ENCODE assay signal across 16 cellular contexts in genomic region chr13:109918179-109918651, GRCh38.
A peak's percentile ranks its signal among the peaks of the same experiment; 100 is the strongest.
DNase-seq lines count a peak whose midpoint lies in the region; ATAC-seq and TF ChIP-seq lines count a peak whose summit lies in the region.
"Had no signal": no experiment of that assay in that cellular context is flagged by ENCODE, and none has a peak within 500 bp of the region (broad histone marks: within the 10 kb centered on the region; RNA-seq: fewer than 3 reads in every experiment).

No MANE protein-coding gene starts in this region.

- intact Hi-C loops in tibial artery (cut with DNase I; ENCODE audit: low total_unique reads), result no loop called here

- no peak overlapping the region for H3K4me3 ChIP-seq in tibial artery
- H3K4me3 ChIP-seq: left lung, right atrium auricular region had no signal

- peaks cover 0 to 21% (median 4%) of the 10 kb centered on the region in 4 donors for H3K4me1 ChIP-seq in tibial artery
- H3K4me1 ChIP-seq: left lung, right atrium auricular region had no signal

- no peak for TF ChIP-seq CTCF in tibial artery (IDR thresholded peaks at IDR 0.05)

- no peak overlapping the region for H3K27ac ChIP-seq in tibial artery
- H3K27ac ChIP-seq: 22Rv1, HL-60, left lung, right atrium auricular region, VCaP had no signal

- peak; percentile 24; the same call in 1 of the 3 replicates for ATAC-seq in SK-N-SH treated with all-trans-retinoic acid at 6 μM for 48 hours
- ATAC-seq in HG03159 (IDR thresholded peaks at IDR 0.05; ENCODE audit: unreplicated experiment), result no peak
- ATAC-seq: activated naive CD4-positive, alpha-beta T cell treated with anti-CD3 and anti-CD28 coated beads, Interleukin-2, amount 50 U/mL, for 72 hours; left lung; naive thymus-derived CD8-positive, alpha-beta T cell; stimulated activated naive B cell treated with anti-CD40 and anti-IgM and Interleukin-4, amounts not matched to agents 10 μg/mL and 1 μg/mL and 100 μg/mL, for 72 hours had no signal

- H3K27me3 ChIP-seq in tibial artery, result no peaks in the 10 kb centered on the region
- H3K27me3 ChIP-seq: left lung, right atrium auricular region had no signal

- no peaks in the 10 kb centered on the region for H3K36me3 ChIP-seq in tibial artery
- H3K36me3 ChIP-seq: left lung, right atrium auricular region had no signal

- H3K9me3 ChIP-seq in tibial artery, result no peaks in the 10 kb centered on the region
- H3K9me3 ChIP-seq: left lung, right atrium auricular region had no signal

- peak; percentile 54 for DNase-seq in DMS79 treated with DMSO at 0.1 percent for 48 hours (lab: John Stamatoyannopoulos, UW)
- DNase-seq in DMS79 (lab: John Stamatoyannopoulos, UW), result no peak
- peak; percentile 44 for DNase-seq in kidney tubule cell (ENCODE audit: low spot score)
- DNase-seq in tibial artery, result peak; percentile 25 to 70
- DNase-seq in activated CD4-positive, alpha-beta T cell treated with anti-CD3 and anti-CD28 coated beads, Interleukin-2, amount 50 U/mL, for 4 hours, result no peak
- no peak for DNase-seq in activated CD8-positive, alpha-beta memory T cell treated with anti-CD3 and anti-CD28 coated beads, Interleukin-2, amount 50 U/mL, for 48 hours
- DNase-seq: left lung; naive thymus-derived CD8-positive, alpha-beta T cell; stimulated activated naive B cell treated with anti-CD40 and anti-IgM and Interleukin-4, amounts not matched to agents 10 μg/mL and 1 μg/mL and 100 μg/mL, for 72 hours had no signal

TF ChIP-seq in SK-N-SH treated with all-trans-retinoic acid at 6 μM for 48 hours, 23 proteins besides CTCF, POLR2A, EP300 and RAD21:
- TF ChIP-seq RARB (CRISPR knock-in tag; IDR thresholded peaks at IDR 0.05) (no peak), TSHZ2 (CRISPR knock-in tag; IDR thresholded peaks at IDR 0.05) (no peak), ZNF565 (CRISPR knock-in tag; conservative IDR thresholded peaks at IDR 0.05; ENCODE audit: low read depth) (no peak), PPARA (CRISPR knock-in tag; IDR thresholded peaks at IDR 0.05; ENCODE audit: borderline replicate concordance) (no peak), ZNF70 (CRISPR knock-in tag; IDR thresholded peaks at IDR 0.05) (no peak), ZFP3 (CRISPR knock-in tag; IDR thresholded peaks at IDR 0.05) (no peak), ESRRG (CRISPR knock-in tag; IDR thresholded peaks at IDR 0.05) (no peak)

Comparison
In these comparisons a context has a peak if more than half of its experiments do, and no peak if none do; other contexts are left out.
1. DNase-seq: peak in DMS79 treated with DMSO at 0.1 percent for 48 hours (single experiment), kidney tubule cell (single experiment) and tibial artery (2 of 2); none in DMS79 (single experiment), activated CD4-positive, alpha-beta T cell treated with anti-CD3 and anti-CD28 coated beads, Interleukin-2, amount 50 U/mL, for 4 hours (0 of 2) and activated CD8-positive, alpha-beta memory T cell treated with anti-CD3 and anti-CD28 coated beads, Interleukin-2, amount 50 U/mL, for 48 hours (single experiment).